22 cellular contexts compared by ENCODE assay signal in genomic region chr5:62901001-62901400, GRCh38.
"Had no signal": no experiment of that assay in that cellular context is flagged by ENCODE, and none has a peak within 500 bp of the region (broad histone marks: within the 10 kb centered on the region; RNA-seq: fewer than 3 reads in every experiment).

No MANE protein-coding gene starts in this region.

- H3K4me3 ChIP-seq: hepatocyte, lower lobe of right lung, ovary, skin epidermis, suprapubic skin, thoracic aorta, tibial artery, upper lobe of right lung had no signal

- H3K36me3 Mint-ChIP-seq: naive thymus-derived CD8-positive, alpha-beta T cell; stimulated activated effector memory CD8-positive, alpha-beta T cell treated with anti-CD3 and anti-CD28 coated beads, Interleukin-12 subunit alpha, Interleukin-12 subunit beta, amount 100 ng/mL, for 72 hours had no signal

- H3K27ac Mint-ChIP-seq: naive thymus-derived CD8-positive, alpha-beta T cell; progenitor cell of endocrine pancreas; stimulated activated effector memory CD8-positive, alpha-beta T cell treated with anti-CD3 and anti-CD28 coated beads, Interleukin-12 subunit alpha, Interleukin-12 subunit beta, amount 100 ng/mL, for 72 hours; stimulated activated naive CD8-positive, alpha-beta T cell treated with anti-CD3 and anti-CD28 coated beads, Interleukin-15, Interleukin-2, amounts not matched to agents 100 ng/mL and 50 ng/mL, for 24 hours had no signal

- H3K4me1 ChIP-seq: lower lobe of right lung, suprapubic skin, upper lobe of right lung had no signal

- H3K9me3 ChIP-seq: lower lobe of right lung, ovary, suprapubic skin, thoracic aorta, tibial artery, upper lobe of right lung had no signal

- H3K4me3 Mint-ChIP-seq: naive thymus-derived CD8-positive, alpha-beta T cell; stimulated activated effector memory CD8-positive, alpha-beta T cell treated with anti-CD3 and anti-CD28 coated beads, Interleukin-12 subunit alpha, Interleukin-12 subunit beta, amount 100 ng/mL, for 72 hours; stimulated activated naive CD8-positive, alpha-beta T cell treated with anti-CD3 and anti-CD28 coated beads, Interleukin-15, Interleukin-2, amounts not matched to agents 100 ng/mL and 50 ng/mL, for 24 hours had no signal

- H3K27me3 Mint-ChIP-seq: progenitor cell of endocrine pancreas; stimulated activated naive CD8-positive, alpha-beta T cell treated with anti-CD3 and anti-CD28 coated beads, Interleukin-15, Interleukin-2, amounts not matched to agents 100 ng/mL and 50 ng/mL, for 24 hours had no signal

- H3K4me2 ChIP-seq: hepatocyte had no signal

- H2AFZ ChIP-seq: hepatocyte had no signal

- H3K27ac ChIP-seq: hepatocyte, lower lobe of right lung, ovary, skin epidermis, suprapubic skin, thoracic aorta, tibial artery, upper lobe of right lung had no signal

- DNase-seq: islet precursor cell; lower lobe of right lung; mammary epithelial cell; mesenchymal stem cell; naive thymus-derived CD8-positive, alpha-beta T cell; ovary; right cardiac atrium; stimulated activated CD4-positive, alpha-beta T cell treated with anti-CD3 and anti-CD28 coated beads, Interleukin-12 subunit alpha, Interleukin-12 subunit beta, amount 100 ng/mL, for 4 hours; stimulated activated CD4-positive, alpha-beta T cell treated with anti-CD3 and anti-CD28 coated beads, Interleukin-4, amount 100 ng/mL, for 24 hours; stimulated activated naive CD4-positive, alpha-beta T cell; tibial artery; upper lobe of right lung had no signal

- ATAC-seq: left lobe of liver; lower lobe of right lung; naive thymus-derived CD8-positive, alpha-beta T cell; right cardiac atrium; sciatic nerve; stimulated activated effector memory CD8-positive, alpha-beta T cell treated with anti-CD3 and anti-CD28 coated beads, Interleukin-12 subunit alpha, Interleukin-12 subunit beta, amount 100 ng/mL, for 72 hours; upper lobe of right lung had no signal

- H3K27me3 ChIP-seq: hepatocyte, ovary, suprapubic skin, tibial artery, upper lobe of right lung had no signal

- FAIRE-seq: urothelium cell line had no signal

- H3K79me2 ChIP-seq: hepatocyte had no signal

- H3K36me3 ChIP-seq: lower lobe of right lung, ovary, suprapubic skin, thoracic aorta, tibial artery, upper lobe of right lung had no signal

- H3K9me3 Mint-ChIP-seq: stimulated activated effector memory CD8-positive, alpha-beta T cell treated with anti-CD3 and anti-CD28 coated beads, Interleukin-12 subunit alpha, Interleukin-12 subunit beta, amount 100 ng/mL, for 72 hours; stimulated activated naive CD8-positive, alpha-beta T cell treated with anti-CD3 and anti-CD28 coated beads, Interleukin-15, Interleukin-2, amounts not matched to agents 100 ng/mL and 50 ng/mL, for 24 hours had no signal

- H3K4me1 Mint-ChIP-seq: stimulated activated effector memory CD8-positive, alpha-beta T cell treated with anti-CD3 and anti-CD28 coated beads, Interleukin-12 subunit alpha, Interleukin-12 subunit beta, amount 100 ng/mL, for 72 hours had no signal
